11 cellular contexts compared by ENCODE assay signal in the genomic region with DNA sequence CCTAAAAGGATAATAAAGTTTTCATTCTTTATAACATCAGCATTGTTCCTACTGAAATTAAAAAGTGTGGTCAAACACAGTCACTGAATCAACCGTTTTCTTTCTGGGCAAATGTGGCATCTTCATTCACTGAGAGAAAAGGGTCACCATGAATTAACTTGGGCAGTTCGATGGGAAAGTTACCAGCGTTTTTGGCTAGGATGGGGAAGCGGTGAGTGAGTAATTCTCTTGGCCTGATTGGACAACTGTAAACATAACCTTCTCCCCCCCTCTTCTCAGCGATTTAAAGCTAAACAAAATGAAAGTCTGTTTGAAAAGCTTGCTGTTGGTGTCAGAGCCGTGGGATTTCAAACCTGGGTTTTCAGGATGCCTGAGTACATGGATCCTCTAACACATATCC.
DNase-seq lines count a peak whose midpoint lies in the region; ATAC-seq, FAIRE-seq and TF ChIP-seq lines count a peak whose summit lies in the region.
"Had no signal": no experiment of that assay in that cellular context is flagged by ENCODE, and none has a peak within 500 bp of the region (broad histone marks: within the 10 kb centered on the region; RNA-seq: fewer than 3 reads in every experiment).

No MANE protein-coding gene starts in this region.

- CTCF ChIA-PET in MCF 10A (lab: Yijun Ruan, JAX): interaction anchor here (0.5 to 1.6 kb wide), 3 partner anchors 9 to 1292 kb away, joined by 3 to 5 read pairs (median 3); no protein-coding TSS in a partner anchor

- H3K36me3 ChIP-seq in lung (ENCODE audit: control insufficient read depth in 2 of 2, insufficient read depth in 2 of 2, low read length in 2 of 2): peaks cover 16 to 37% of the 10 kb centered on the region in 2 donors
- no peaks in the 10 kb centered on the region for H3K36me3 ChIP-seq in adrenal gland (replicated peaks in 1 of 2)

- intact Hi-C loops in adrenal gland (cut with DNase I) (no loop called here), MCF 10A (cut with micrococcal nuclease) (no loop called here)

- H3K27ac ChIP-seq in lung (ENCODE audit: low read depth in 1 of 2, low read length in 1 of 2): peak overlapping the region; percentile 63 to 75
- H3K27ac ChIP-seq in adrenal gland: peak overlapping the region in 1 of 5 donors; percentile 51
- H3K27ac ChIP-seq: body of pancreas had no signal

- no peak for TF ChIP-seq POLR2A in adrenal gland (IDR thresholded peaks at IDR 0.05)

- H3K4me3 Mint-ChIP-seq in activated naive CD8-positive, alpha-beta T cell: no peak overlapping the region
- H3K4me3 Mint-ChIP-seq in activated naive CD8-positive, alpha-beta T cell treated with anti-CD3 and anti-CD28 coated beads for 36 hours: no peak overlapping the region
- no peak overlapping the region for H3K4me3 Mint-ChIP-seq in MCF 10A (ENCODE audit: unreplicated experiment)

- H3K9me3 Mint-ChIP-seq in activated naive CD8-positive, alpha-beta T cell (ENCODE audit: low read depth): no peaks in the 10 kb centered on the region
- H3K9me3 Mint-ChIP-seq in activated naive CD8-positive, alpha-beta T cell treated with anti-CD3 and anti-CD28 coated beads for 36 hours: no peaks in the 10 kb centered on the region
- H3K9me3 Mint-ChIP-seq in MCF 10A (ENCODE audit: unreplicated experiment): no peaks in the 10 kb centered on the region

- H3K27me3 Mint-ChIP-seq in activated naive CD8-positive, alpha-beta T cell: peaks cover 1% of the 10 kb centered on the region
- H3K27me3 Mint-ChIP-seq in activated naive CD8-positive, alpha-beta T cell treated with anti-CD3 and anti-CD28 coated beads for 36 hours: no peaks in the 10 kb centered on the region
- no peaks in the 10 kb centered on the region for H3K27me3 Mint-ChIP-seq in MCF 10A (ENCODE audit: insufficient read depth, unreplicated experiment)

- H3K27me3 ChIP-seq in lung (ENCODE audit: control insufficient read depth, insufficient read depth) (no peaks in the 10 kb centered on the region), adrenal gland (no peaks in the 10 kb centered on the region)
- H3K27me3 ChIP-seq: body of pancreas had no signal

- H3K4me1 ChIP-seq in lung (ENCODE audit: control insufficient read depth in 2 of 2, insufficient read depth in 2 of 2, low read length in 2 of 2) (peaks cover 0 to 2% of the 10 kb centered on the region in 2 donors), adrenal gland (replicated peaks in 1 of 2) (peaks cover 0 to 16% of the 10 kb centered on the region in 2 donors)

- POLR2A ChIA-PET in MCF 10A (lab: Yijun Ruan, JAX): no interaction called here

- H3K36me3 Mint-ChIP-seq in activated naive CD8-positive, alpha-beta T cell: no peaks in the 10 kb centered on the region
- no peaks in the 10 kb centered on the region for H3K36me3 Mint-ChIP-seq in activated naive CD8-positive, alpha-beta T cell treated with anti-CD3 and anti-CD28 coated beads for 36 hours
- peaks cover 57% of the 10 kb centered on the region for H3K36me3 Mint-ChIP-seq in MCF 10A (ENCODE audit: insufficient read depth, unreplicated experiment)

- H3K9me3 ChIP-seq in lung (ENCODE audit: control insufficient read depth in 2 of 2, insufficient read depth in 1 of 2, low read length in 1 of 2) (no peaks in the 10 kb centered on the region), adrenal gland (replicated peaks in 1 of 3) (no peaks in the 10 kb centered on the region)
- H3K9me3 ChIP-seq: body of pancreas had no signal

- WGBS in lung, 2 donors: 56 to 73% methylated on average over 6 of the region's 6 CpGs
- 69 to 78% (median 72%) methylated on average over 6 of the region's 6 CpGs for whole genome bisulfite sequencing in adrenal gland, 4 donors

- BruUV-seq in MCF 10A (replicated peaks; lab: Mats Ljungman, UMichigan): no TSS peak

- H3K27ac Mint-ChIP-seq in activated naive CD8-positive, alpha-beta T cell: peak overlapping the region; percentile 4
- no peak overlapping the region for H3K27ac Mint-ChIP-seq in activated naive CD8-positive, alpha-beta T cell treated with anti-CD3 and anti-CD28 coated beads for 36 hours
- no peak overlapping the region for H3K27ac Mint-ChIP-seq in MCF 10A (ENCODE audit: low read depth, unreplicated experiment)

- no peak for FAIRE-seq in urothelium cell line (lab: Jason Lieb, UNC)
- FAIRE-seq: keratinocyte, TTC549 had no signal

- no peaks in the 10 kb centered on the region for H3K4me1 Mint-ChIP-seq in activated naive CD8-positive, alpha-beta T cell (ENCODE audit: low read depth)
- no peaks in the 10 kb centered on the region for H3K4me1 Mint-ChIP-seq in activated naive CD8-positive, alpha-beta T cell treated with anti-CD3 and anti-CD28 coated beads for 36 hours
- H3K4me1 Mint-ChIP-seq in MCF 10A (ENCODE audit: insufficient read depth, unreplicated experiment): peaks cover 13% of the 10 kb centered on the region

- H3K4me3 ChIP-seq in astrocyte of the spinal cord (ENCODE audit: low read depth, low read length) (peak overlapping the region; percentile 34), lung (no peak overlapping the region), adrenal gland (no peak overlapping the region)
- H3K4me3 ChIP-seq: body of pancreas had no signal

- TF ChIP-seq CTCF in astrocyte of the spinal cord (IDR thresholded peaks at IDR 0.05; ENCODE audit: low read depth, low read length) (no peak), lung (IDR thresholded peaks at IDR 0.05; ENCODE audit: control extremely low read depth, extremely low read depth) (no peak), adrenal gland (IDR thresholded peaks at IDR 0.05) (no peak), MCF 10A (IDR thresholded peaks at IDR 0.05; ENCODE audit: unreplicated experiment) (no peak)

- in situ Hi-C loops in astrocyte of the spinal cord (cut with HindIII; ENCODE audit: low sequenced_read_pairs): no loop called here

- DNase-seq in activated naive CD8-positive, alpha-beta T cell treated with anti-CD3 and anti-CD28 coated beads for 36 hours: no peak
- DNase-seq in astrocyte of the spinal cord (ENCODE audit: low read depth, low spot score): peak; percentile 89
- DNase-seq in lung (ENCODE audit: low spot score): no peak
- DNase-seq in urothelium cell line (ENCODE audit: low spot score): peak; percentile 25
- DNase-seq in NCI-H1436 treated with DMSO at 0.1 percent for 48 hours (lab: John Stamatoyannopoulos, UW): no peak
- DNase-seq in adrenal gland: no peak
- DNase-seq in MCF 10A (ENCODE audit: unreplicated experiment): no peak
- DNase-seq: body of pancreas had no signal

- ATAC-seq in lung (ENCODE audit: insufficient read depth, low FRiP score): no peak
- ATAC-seq: body of pancreas had no signal

Comparison
In these comparisons a context has a peak if more than half of its experiments do, and no peak if none do; other contexts are left out.
1. DNase-seq: peak in astrocyte of the spinal cord (single experiment) and urothelium cell line (single experiment); none in activated naive CD8-positive, alpha-beta T cell treated with anti-CD3 and anti-CD28 coated beads for 36 hours (single experiment), lung (single experiment), NCI-H1436 treated with DMSO at 0.1 percent for 48 hours (single experiment), adrenal gland (0 of 7) and MCF 10A (single experiment).